In genomic region chr3:23620044-23620443, GRCh38 we compare ENCODE assay signal across 28 cellular contexts.
DNase-seq lines count a peak whose midpoint lies in the region; ATAC-seq and TF ChIP-seq lines count a peak whose summit lies in the region.
"Had no signal": no experiment of that assay in that cellular context is flagged by ENCODE, and none has a peak within 500 bp of the region (broad histone marks: within the 10 kb centered on the region; RNA-seq: fewer than 3 reads in every experiment).

No MANE protein-coding gene starts in this region.

- no peak overlapping the region for H2BK12ac ChIP-seq in H9 (ENCODE audit: insufficient read length, low read depth, low read length)

- H3K27me3 ChIP-seq in colonic mucosa (no peaks in the 10 kb centered on the region), H9 (ENCODE audit: insufficient read depth, low read length) (no peaks in the 10 kb centered on the region)
- H3K27me3 ChIP-seq: BLaER1 treated with 17β-estradiol and CSF1 and Interleukin-3, amounts not matched to agents 10 nM and 100 nM; heart right ventricle; MG63; thyroid gland had no signal

- no peak overlapping the region for H3K4me3 Mint-ChIP-seq in H9
- no peak overlapping the region for H3K4me3 Mint-ChIP-seq in T-helper 2 cell treated with Interferon-gamma antibody and Interleukin-4, amounts not matched to agents 5 μg/mL and 100 μg/mL, for 36 hours
- H3K4me3 Mint-ChIP-seq: brain had no signal

- H3K4me3 ChIP-seq in colonic mucosa, result no peak overlapping the region
- H3K4me3 ChIP-seq: BLaER1 treated with 17β-estradiol and CSF1 and Interleukin-3, amounts not matched to agents 10 nM and 100 nM; coronary artery; heart right ventricle; lung; MG63; thyroid gland had no signal

- H2BK15ac ChIP-seq in H9 (ENCODE audit: low read depth, low read length), result no peak overlapping the region

- no peak overlapping the region for H3K23ac ChIP-seq in H9 (ENCODE audit: insufficient read length, low read depth, low read length)

- H3K27me3 Mint-ChIP-seq in H9 (ENCODE audit: low read depth), result peaks cover 5% of the 10 kb centered on the region
- H3K27me3 Mint-ChIP-seq in T-helper 2 cell treated with Interferon-gamma antibody and Interleukin-4, amounts not matched to agents 5 μg/mL and 100 μg/mL, for 36 hours (ENCODE audit: low read depth), result no peaks in the 10 kb centered on the region

- no peak overlapping the region for H4K5ac ChIP-seq in H9 (ENCODE audit: insufficient read length, low read depth, low read length)

- no peak overlapping the region for H2BK120ac ChIP-seq in H9 (ENCODE audit: low read depth, low read length, poor library complexity, severe bottlenecking)

- H3K9me3 ChIP-seq in colonic mucosa (no peaks in the 10 kb centered on the region), H9 (ENCODE audit: control insufficient read depth, low read depth, low read length) (no peaks in the 10 kb centered on the region)
- H3K9me3 ChIP-seq: MG63, SK-N-SH, thyroid gland had no signal

- no peak overlapping the region for H2AK5ac ChIP-seq in H9 (ENCODE audit: insufficient read length, low read length)

- H3K4me1 Mint-ChIP-seq in H9, result peaks cover 13% of the 10 kb centered on the region in 2 experiments
- peaks cover 3% of the 10 kb centered on the region for H3K4me1 Mint-ChIP-seq in T-helper 2 cell treated with Interferon-gamma antibody and Interleukin-4, amounts not matched to agents 5 μg/mL and 100 μg/mL, for 36 hours (ENCODE audit: low read depth)
- H3K4me1 Mint-ChIP-seq: brain had no signal

- no peaks in the 10 kb centered on the region for H4K20me1 ChIP-seq in H9 (ENCODE audit: control insufficient read depth, insufficient read depth, insufficient read length)
- H4K20me1 ChIP-seq: BLaER1 treated with 17β-estradiol and CSF1 and Interleukin-3, amounts not matched to agents 10 nM and 100 nM had no signal

- no peaks in the 10 kb centered on the region for H3K4me1 ChIP-seq in colonic mucosa
- H3K4me1 ChIP-seq in H9 (ENCODE audit: insufficient read depth, low read length), result no peaks in the 10 kb centered on the region
- H3K4me1 ChIP-seq: heart right ventricle, thyroid gland had no signal

- H3K4ac ChIP-seq in H9 (ENCODE audit: low read depth, low read length), result no peak overlapping the region

- intact Hi-C loops in left ventricle myocardium superior (cut with micrococcal nuclease), result no loop called here
- intact Hi-C loops in Right ventricle myocardium superior (cut with DNase I), result no loop called here
- intact Hi-C loops in colonic mucosa (cut with DNase I), result no loop called here
- intact Hi-C loops in left colon (cut with DNase I, micrococcal nuclease), result no loop called here

- H3K36me3 Mint-ChIP-seq in H9 (ENCODE audit: insufficient read depth in 1 of 3, low read depth in 3 of 3), result peaks cover 8 to 14% (median 12%) of the 10 kb centered on the region in 3 experiments; a peak in 6 of 7 replicates
- H3K36me3 Mint-ChIP-seq in T-helper 2 cell treated with Interferon-gamma antibody and Interleukin-4, amounts not matched to agents 5 μg/mL and 100 μg/mL, for 36 hours (ENCODE audit: low read depth), result no peaks in the 10 kb centered on the region
- H3K36me3 Mint-ChIP-seq: brain had no signal

- no peak overlapping the region for H4K91ac ChIP-seq in H9 (ENCODE audit: insufficient read length, low read depth, low read length)

- no CpG with 5 or more reads among the region's 6 CpGs for whole genome bisulfite sequencing in H9 (ENCODE audit: extremely low coverage, insufficient read length, low lambda C conversion rate)

- H3K18ac ChIP-seq in H9 (ENCODE audit: insufficient read length, low read depth, low read length), result no peak overlapping the region

- TF ChIP-seq CTCF in colonic mucosa (IDR thresholded peaks at IDR 0.05) (no peak), H9 (conservative IDR thresholded peaks at IDR 0.05) (no peak)

- H2BK5ac ChIP-seq in H9 (ENCODE audit: insufficient read length, low read length), result no peak overlapping the region

- ATAC-seq in left ventricle myocardium superior (peak; percentile 43), Right ventricle myocardium superior (ENCODE audit: poor library complexity) (no peak), left colon (peak; percentile 69), HG02642 (IDR thresholded peaks at IDR 0.05; ENCODE audit: poor library complexity, unreplicated experiment) (no peak)

- no peaks in the 10 kb centered on the region for H3K79me2 ChIP-seq in H9 (ENCODE audit: insufficient read depth, low read length)

- H2AFZ ChIP-seq in H9 (ENCODE audit: low read length), result no peak overlapping the region

- peaks cover 25 to 28% of the 10 kb centered on the region in 2 experiments for H3K9me3 Mint-ChIP-seq in H9
- peaks cover 11% of the 10 kb centered on the region for H3K9me3 Mint-ChIP-seq in T-helper 2 cell treated with Interferon-gamma antibody and Interleukin-4, amounts not matched to agents 5 μg/mL and 100 μg/mL, for 36 hours

- no peak overlapping the region for H2BK20ac ChIP-seq in H9 (ENCODE audit: low read depth, low read length, poor library complexity, severe bottlenecking)

- H3K14ac ChIP-seq in H9 (ENCODE audit: insufficient read depth, low read length), result no peak overlapping the region

- H3K56ac ChIP-seq in H9 (ENCODE audit: insufficient read length, low read depth, low read length), result no peak overlapping the region

- H4K8ac ChIP-seq in H9 (replicated peaks; ENCODE audit: insufficient read length, low read depth, low read length), result no peak overlapping the region

- H3K9ac ChIP-seq in colonic mucosa (ENCODE audit: low read depth in 2 of 2, low read length in 2 of 2), result no peak overlapping the region
- H3K9ac ChIP-seq in H9 (ENCODE audit: extremely low read depth, insufficient read length, low read length), result no peak overlapping the region
- H3K9ac ChIP-seq: BLaER1 treated with 17β-estradiol and CSF1 and Interleukin-3, amounts not matched to agents 10 nM and 100 nM; SK-N-SH had no signal

- DNase-seq in left ventricle myocardium superior, result peak; percentile 34
- DNase-seq in Right ventricle myocardium superior, result no peak
- DNase-seq in colonic mucosa, result peak; percentile 26
- peak in 1 of 2 donors; percentile 44 for DNase-seq in left colon
- no peak for DNase-seq in H9
- DNase-seq in HK-2 (ENCODE audit: unreplicated experiment), result no peak
- no peak for DNase-seq in T-helper 2 cell treated with Interferon-gamma antibody and Interleukin-4, amounts not matched to agents 5 μg/mL and 100 μg/mL, for 36 hours (ENCODE audit: low spot score)
- DNase-seq: ACHN; activated CD4-positive, alpha-beta T cell treated with anti-CD3 and anti-CD28 coated beads, Interleukin-2, amount 50 U/mL, for 48 hours; activated CD4-positive, CD25-positive, alpha-beta regulatory T cell; activated effector memory CD4-positive, alpha-beta T cell treated with anti-CD3 and anti-CD28 coated beads, Interleukin-2, amount 50 U/mL, for 16 hours; GOT3; IMR-90; MG63; NCI-H1417 treated with DMSO at 0.1 percent for 48 hours; NCI-H510A; NK-92 treated with Interleukin-12 subunit alpha and Interleukin-12 subunit beta, amount 100 ng/mL, for 24 hours; nucleus accumbens; SK-N-SH; stimulated activated CD4-positive, alpha-beta T cell treated with anti-CD3 and anti-CD28 coated beads, Interleukin-2, amount 100 ng/mL, for 48 hours; stimulated activated naive CD4-positive, alpha-beta T cell treated with Interleukin-2 at 50 U/mL for 16 hours; thyroid gland had no signal

- H3K79me1 ChIP-seq in H9 (ENCODE audit: insufficient read depth, low read depth, low read length, poor library complexity, severe bottlenecking), result no peaks in the 10 kb centered on the region

- H3K23me2 ChIP-seq in H9 (ENCODE audit: insufficient read length, low read depth, low read length, poor library complexity, severe bottlenecking), result no peaks in the 10 kb centered on the region

- H3T11ph ChIP-seq in H9 (ENCODE audit: low read length), result no peak overlapping the region

- no peaks in the 10 kb centered on the region for H3K36me3 ChIP-seq in colonic mucosa
- H3K36me3 ChIP-seq: BLaER1 treated with 17β-estradiol and CSF1 and Interleukin-3, amounts not matched to agents 10 nM and 100 nM; heart right ventricle; MG63; thyroid gland had no signal

- no peak overlapping the region for H3K4me2 ChIP-seq in H9 (ENCODE audit: insufficient read depth, insufficient read length, low read length)
- H3K4me2 ChIP-seq: BLaER1 treated with 17β-estradiol and CSF1 and Interleukin-3, amounts not matched to agents 10 nM and 100 nM; SK-N-SH had no signal

- H3K27ac ChIP-seq in colonic mucosa (no peak overlapping the region), H9 (ENCODE audit: insufficient read length, low read depth, low read length) (no peak overlapping the region)
- H3K27ac ChIP-seq: BLaER1 treated with 17β-estradiol and CSF1 and Interleukin-3, amounts not matched to agents 10 nM and 100 nM; coronary artery; heart right ventricle; thyroid gland had no signal

- H3K27ac Mint-ChIP-seq in H9, result peak overlapping the region in 1 of 3 experiments; percentile 10; a peak in 2 of 7 replicates
- no peak overlapping the region for H3K27ac Mint-ChIP-seq in T-helper 2 cell treated with Interferon-gamma antibody and Interleukin-4, amounts not matched to agents 5 μg/mL and 100 μg/mL, for 36 hours
- H3K27ac Mint-ChIP-seq: brain had no signal

Comparison
In these comparisons a context has a peak if more than half of its experiments do, and no peak if none do; other contexts are left out.
1. ATAC-seq: peak in left ventricle myocardium superior (single experiment) and left colon (single experiment); none in Right ventricle myocardium superior (single experiment) and HG02642 (single experiment).
2. DNase-seq: peak in left ventricle myocardium superior (single experiment) and colonic mucosa (single experiment); none in Right ventricle myocardium superior (single experiment), H9 (single experiment), HK-2 (single experiment) and T-helper 2 cell treated with Interferon-gamma antibody and Interleukin-4, amounts not matched to agents 5 μg/mL and 100 μg/mL, for 36 hours (single experiment).